8 cellular contexts compared by ENCODE assay signal in the genomic region with DNA sequence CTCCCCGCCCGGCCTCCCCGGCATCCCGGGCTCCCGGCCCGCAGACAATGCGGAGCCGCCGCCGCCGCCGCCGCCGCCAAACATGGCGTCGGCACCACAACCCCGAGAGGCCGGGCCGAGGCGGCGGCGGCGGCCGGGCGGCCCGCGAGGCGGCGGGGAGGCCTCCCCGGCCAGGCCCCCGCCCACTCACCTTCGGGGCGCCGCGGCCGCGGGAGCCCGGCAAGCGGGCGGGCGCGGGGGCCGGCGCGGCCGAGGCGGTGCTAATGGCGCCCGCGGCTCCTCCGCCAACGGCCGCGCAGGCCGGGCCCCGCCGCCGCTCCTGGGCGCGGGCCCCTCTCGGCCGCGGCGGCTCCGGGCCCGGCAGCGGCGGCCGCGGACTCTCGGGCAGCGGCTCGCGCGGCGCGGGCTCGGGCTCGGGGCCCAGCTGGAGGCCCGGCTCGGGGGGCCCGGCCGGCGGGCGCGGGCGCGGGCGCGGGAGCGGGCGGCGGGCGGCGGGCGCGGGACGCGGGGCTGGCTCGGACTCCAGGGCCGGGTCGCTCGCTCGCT. TPM values are rescaled to one million over a fixed set of nuclear protein-coding genes. Genes with fewer than 3 reads are reported as not detected.
DNase-seq lines count a peak whose midpoint lies in the region; ATAC-seq and TF ChIP-seq lines count a peak whose summit lies in the region.

No MANE protein-coding gene starts in this region.

- H3K36me3 ChIP-seq in spleen: peaks cover 0 to 32% (median 17%) of the 10 kb centered on the region in 6 donors

- peaks cover 43% of the 10 kb centered on the region for H3K4me1 Mint-ChIP-seq in stimulated activated naive CD8-positive, alpha-beta T cell treated with anti-CD3 and anti-CD28 coated beads, Interleukin-15, Interleukin-2, amounts not matched to agents 100 ng/mL and 50 ng/mL, for 24 hours (ENCODE audit: low read depth)

- 0 to 3% (median 0%) methylated on average over 22 to 104 of the region's 104 CpGs; no CpG with 5 or more reads in 1 of the 5 donors for WGBS in spleen, 5 donors

- no peak for DNase-seq in stimulated activated naive CD8-positive, alpha-beta T cell treated with anti-CD3 and anti-CD28 coated beads, Interleukin-15, Interleukin-2, amounts not matched to agents 100 U/mL and 50 U/mL, for 24 hours
- DNase-seq in left cardiac atrium (peak; percentile 51), spleen (no peak), HuH-7 (ENCODE audit: low spot score) (no peak), hypothalamus (lab: John Stamatoyannopoulos, UW) (no peak), KBM-7 (no peak)

- no peaks in the 10 kb centered on the region for H3K9me3 Mint-ChIP-seq in stimulated activated naive CD8-positive, alpha-beta T cell treated with anti-CD3 and anti-CD28 coated beads, Interleukin-15, Interleukin-2, amounts not matched to agents 100 ng/mL and 50 ng/mL, for 24 hours

- TF ChIP-seq CTCF in VCaP (conservative IDR thresholded peaks at IDR 0.05) (no peak), spleen (IDR thresholded peaks at IDR 0.05 in 8 of 11, conservative IDR thresholded peaks at IDR 0.05 in 3 of 11) (no peak)

- H3K4me3 ChIP-seq in spleen: peak overlapping the region; percentile 50 to 85 (median 69)

- in situ Hi-C loops in KBM-7 (cut with MboI; ENCODE audit: low pct_unique_long_range_greater_than_20kb, low sequenced_read_pairs): no loop called here

- H3K36me3 Mint-ChIP-seq in stimulated activated naive CD8-positive, alpha-beta T cell treated with anti-CD3 and anti-CD28 coated beads, Interleukin-15, Interleukin-2, amounts not matched to agents 100 ng/mL and 50 ng/mL, for 24 hours (ENCODE audit: low read depth): peaks cover 20% of the 10 kb centered on the region

- no peaks in the 10 kb centered on the region for H3K27me3 ChIP-seq in spleen (replicated peaks in 1 of 7)

- peaks cover 18 to 66% (median 42%) of the 10 kb centered on the region in 6 donors for H3K4me1 ChIP-seq in spleen

- H3K4me3 Mint-ChIP-seq in stimulated activated naive CD8-positive, alpha-beta T cell treated with anti-CD3 and anti-CD28 coated beads, Interleukin-15, Interleukin-2, amounts not matched to agents 100 ng/mL and 50 ng/mL, for 24 hours: peak overlapping the region; percentile 26

- intact Hi-C loops in left cardiac atrium (cut with DNase I): no loop called here
- intact Hi-C loops in spleen (cut with DNase I; ENCODE audit: low total_unique reads): no loop called here

- no peak overlapping the region for H3K27ac Mint-ChIP-seq in stimulated activated naive CD8-positive, alpha-beta T cell treated with anti-CD3 and anti-CD28 coated beads, Interleukin-15, Interleukin-2, amounts not matched to agents 100 ng/mL and 50 ng/mL, for 24 hours

- no peak for ATAC-seq in stimulated activated naive CD8-positive, alpha-beta T cell treated with anti-CD3 and anti-CD28 coated beads, Interleukin-15, Interleukin-2, amounts not matched to agents 100 U/mL and 50 U/mL, for 24 hours
- ATAC-seq in left cardiac atrium: peak in 1 of 2 donors; percentile 20

- no peaks in the 10 kb centered on the region for H3K27me3 Mint-ChIP-seq in stimulated activated naive CD8-positive, alpha-beta T cell treated with anti-CD3 and anti-CD28 coated beads, Interleukin-15, Interleukin-2, amounts not matched to agents 100 ng/mL and 50 ng/mL, for 24 hours

- no peaks in the 10 kb centered on the region for H3K9me3 ChIP-seq in spleen

- H3K27ac ChIP-seq in VCaP (peak overlapping the region; percentile 73), spleen (peak overlapping the region; percentile 67 to 92 (median 88))

- TF ChIP-seq POLR2A in spleen (IDR thresholded peaks at IDR 0.05): no peak

RNA-seq across cellular contexts. Expression of gene BRD1, which starts 0.3 kb away (rescaled TPM):
- total RNA-seq in left cardiac atrium (10 to 100 TPM; 17.8 to 19.6 TPM), spleen (10 to 100 TPM; 35.3 to 59.6 (median 46.9) TPM)
- polyA plus RNA-seq in spleen: 10 to 100 TPM; 14.2 to 23.1 (median 17.6) TPM

RNA-seq across cellular contexts. Expression of gene ZBED4, which starts 26.3 kb away (rescaled TPM):
- total RNA-seq in left cardiac atrium (1 to 10 TPM; 4.4 to 6.7 TPM), spleen (10 to 100 TPM; 10.1 to 23.2 (median 16.1) TPM)
- 1 to 10 TPM; 2.9 to 5.3 (median 3.5) TPM for polyA plus RNA-seq in spleen
